ENCODE assay signal across 17 cellular contexts in genomic region chr10:77977016-77977415, GRCh38. TPM values are rescaled to one million over a fixed set of nuclear protein-coding genes. Genes with fewer than 3 reads are reported as not detected.
DNase-seq lines count a peak whose midpoint lies in the region; ATAC-seq and TF ChIP-seq lines count a peak whose summit lies in the region.
"Had no signal": no experiment of that assay in that cellular context is flagged by ENCODE, and none has a peak within 500 bp of the region (broad histone marks: within the 10 kb centered on the region; RNA-seq: fewer than 3 reads in every experiment).

No MANE protein-coding gene starts in this region.

- H2AK5ac ChIP-seq in H9 (ENCODE audit: insufficient read length, low read length): no peak overlapping the region

- H3K23ac ChIP-seq in H9 (ENCODE audit: insufficient read length, low read depth, low read length): no peak overlapping the region

- no peaks in the 10 kb centered on the region for H3K23me2 ChIP-seq in H9 (ENCODE audit: insufficient read length, low read depth, low read length, poor library complexity, severe bottlenecking)

- no peak overlapping the region for H4K5ac ChIP-seq in H9 (ENCODE audit: insufficient read length, low read depth, low read length)

- H3K9ac ChIP-seq in H9 (ENCODE audit: extremely low read depth, insufficient read length, low read length): no peak overlapping the region
- H3K9ac ChIP-seq: BLaER1 treated with 17β-estradiol and CSF1 and Interleukin-3, amounts not matched to agents 10 nM and 100 nM had no signal

- H3K79me1 ChIP-seq in H9 (ENCODE audit: insufficient read depth, low read depth, low read length, poor library complexity, severe bottlenecking): no peaks in the 10 kb centered on the region

- DNase-seq in H9: no peak
- DNase-seq in central memory CD8-positive, alpha-beta T cell (ENCODE audit: low spot score in 2 of 2): no peak
- DNase-seq in mesenteric fat pad (ENCODE audit: low spot score): peak; percentile 37
- peak; percentile 54 for DNase-seq in sigmoid colon
- no peak for DNase-seq in islet precursor cell
- DNase-seq in activated naive CD4-positive, alpha-beta T cell treated with Interleukin-2 at 50 U/mL for 16 hours: no peak
- DNase-seq in tibial nerve (ENCODE audit: low spot score in 2 of 2): no peak
- DNase-seq: Calu3; CD8-positive, alpha-beta T cell; DMS79 treated with DMSO at 0.1 percent for 48 hours; GF-D8; HFFc6 had no signal

- peak overlapping the region in 2 of 3 experiments; percentile 31 to 71; a peak in 2 of 7 replicates for H3K27ac Mint-ChIP-seq in H9
- peak overlapping the region; percentile 41 for H3K27ac Mint-ChIP-seq in central memory CD8-positive, alpha-beta T cell (ENCODE audit: low read depth)
- H3K27ac Mint-ChIP-seq: B cell; CD8-positive, alpha-beta T cell; GM23338; HFFc6 had no signal

- no peak overlapping the region for H2BK120ac ChIP-seq in H9 (ENCODE audit: low read depth, low read length, poor library complexity, severe bottlenecking)

- H3K4ac ChIP-seq in H9 (ENCODE audit: low read depth, low read length): no peak overlapping the region

- H2BK12ac ChIP-seq in H9 (ENCODE audit: insufficient read length, low read depth, low read length): no peak overlapping the region

- H3K36me3 Mint-ChIP-seq in H9 (ENCODE audit: insufficient read depth in 1 of 3, low read depth in 3 of 3): peaks cover 33 to 55% (median 53%) of the 10 kb centered on the region in 3 experiments; a peak in 6 of 7 replicates
- H3K36me3 Mint-ChIP-seq in central memory CD8-positive, alpha-beta T cell (ENCODE audit: insufficient read depth): peaks cover 39% of the 10 kb centered on the region

- peaks cover 7 to 9% of the 10 kb centered on the region in 2 experiments for H3K4me1 Mint-ChIP-seq in H9
- H3K4me1 Mint-ChIP-seq in central memory CD8-positive, alpha-beta T cell: no peaks in the 10 kb centered on the region
- H3K4me1 Mint-ChIP-seq: B cell had no signal

- H4K8ac ChIP-seq in H9 (replicated peaks; ENCODE audit: insufficient read length, low read depth, low read length): no peak overlapping the region

- no peak overlapping the region for H2BK20ac ChIP-seq in H9 (ENCODE audit: low read depth, low read length, poor library complexity, severe bottlenecking)

- H3T11ph ChIP-seq in H9 (ENCODE audit: low read length): no peak overlapping the region

- H3K36me3 ChIP-seq in sigmoid colon (peaks cover 21 to 54% (median 38%) of the 10 kb centered on the region in 4 donors), tibial nerve (peaks cover 2 to 74% (median 19%) of the 10 kb centered on the region in 3 donors)

- TF ChIP-seq POLR2A in sigmoid colon (IDR thresholded peaks at IDR 0.05) (no peak), tibial nerve (IDR thresholded peaks at IDR 0.05) (no peak)

- no peak overlapping the region for H3K18ac ChIP-seq in H9 (ENCODE audit: insufficient read length, low read depth, low read length)

- no peaks in the 10 kb centered on the region for H3K4me1 ChIP-seq in H9 (ENCODE audit: insufficient read depth, low read length)
- peaks cover 0 to 32% (median 25%) of the 10 kb centered on the region in 4 donors for H3K4me1 ChIP-seq in sigmoid colon
- no peaks in the 10 kb centered on the region for H3K4me1 ChIP-seq in tibial nerve
- H3K4me1 ChIP-seq: BLaER1 treated with 17β-estradiol and CSF1 and Interleukin-3, amounts not matched to agents 10 nM and 100 nM had no signal

- H3K27me3 ChIP-seq in H9 (ENCODE audit: insufficient read depth, low read length): no peaks in the 10 kb centered on the region
- H3K27me3 ChIP-seq in sigmoid colon: no peaks in the 10 kb centered on the region
- H3K27me3 ChIP-seq in tibial nerve: no peaks in the 10 kb centered on the region
- H3K27me3 ChIP-seq: BLaER1 treated with 17β-estradiol and CSF1 and Interleukin-3, amounts not matched to agents 10 nM and 100 nM had no signal

- no peak overlapping the region for H3K14ac ChIP-seq in H9 (ENCODE audit: insufficient read depth, low read length)

- TF ChIP-seq EP300 in sigmoid colon (IDR thresholded peaks at IDR 0.05): no peak
- TF ChIP-seq EP300 in tibial nerve (IDR thresholded peaks at IDR 0.05): no peak

- no peak overlapping the region for H2BK15ac ChIP-seq in H9 (ENCODE audit: low read depth, low read length)

- no peak overlapping the region for H3K27ac ChIP-seq in H9 (ENCODE audit: insufficient read length, low read depth, low read length)
- H3K27ac ChIP-seq in sigmoid colon: peak overlapping the region in 2 of 4 donors; percentile 18 to 93
- no peak overlapping the region for H3K27ac ChIP-seq in tibial nerve
- H3K27ac ChIP-seq: BLaER1 treated with 17β-estradiol and CSF1 and Interleukin-3, amounts not matched to agents 10 nM and 100 nM had no signal

- H4K20me1 ChIP-seq in H9 (ENCODE audit: control insufficient read depth, insufficient read depth, insufficient read length): no peaks in the 10 kb centered on the region

- H3K4me3 Mint-ChIP-seq in H9: no peak overlapping the region
- H3K4me3 Mint-ChIP-seq in central memory CD8-positive, alpha-beta T cell: no peak overlapping the region
- H3K4me3 Mint-ChIP-seq: B cell; CD8-positive, alpha-beta T cell; GM23338; HFFc6 had no signal

- H2BK5ac ChIP-seq in H9 (ENCODE audit: insufficient read length, low read length): no peak overlapping the region

- H2AFZ ChIP-seq in H9 (ENCODE audit: low read length): no peak overlapping the region
- H2AFZ ChIP-seq: GM23338 had no signal

- no peaks in the 10 kb centered on the region for H3K79me2 ChIP-seq in H9 (ENCODE audit: insufficient read depth, low read length)

- no peaks in the 10 kb centered on the region for H3K9me3 Mint-ChIP-seq in H9
- H3K9me3 Mint-ChIP-seq in central memory CD8-positive, alpha-beta T cell: no peaks in the 10 kb centered on the region
- H3K9me3 Mint-ChIP-seq: CD8-positive, alpha-beta T cell; GM23338; HFFc6 had no signal

- no peak overlapping the region for H3K4me2 ChIP-seq in H9 (ENCODE audit: insufficient read depth, insufficient read length, low read length)
- H3K4me2 ChIP-seq: BLaER1 treated with 17β-estradiol and CSF1 and Interleukin-3, amounts not matched to agents 10 nM and 100 nM; GM23338 had no signal

- no peaks in the 10 kb centered on the region for H3K27me3 Mint-ChIP-seq in H9 (ENCODE audit: low read depth)
- no peaks in the 10 kb centered on the region for H3K27me3 Mint-ChIP-seq in central memory CD8-positive, alpha-beta T cell
- H3K27me3 Mint-ChIP-seq: B cell had no signal

- ATAC-seq in central memory CD8-positive, alpha-beta T cell (replicated peaks; ENCODE audit: extremely low read depth, poor library complexity, severe bottlenecking): no peak
- ATAC-seq: CD8-positive, alpha-beta T cell; GM23338; HCT116; HepG2 had no signal

- no peaks in the 10 kb centered on the region for H3K9me3 ChIP-seq in H9 (ENCODE audit: control insufficient read depth, low read depth, low read length)
- H3K9me3 ChIP-seq in sigmoid colon: no peaks in the 10 kb centered on the region
- no peaks in the 10 kb centered on the region for H3K9me3 ChIP-seq in tibial nerve
- H3K9me3 ChIP-seq: BLaER1 treated with 17β-estradiol and CSF1 and Interleukin-3, amounts not matched to agents 10 nM and 100 nM had no signal

- H4K91ac ChIP-seq in H9 (ENCODE audit: insufficient read length, low read depth, low read length): no peak overlapping the region

- no peak overlapping the region for H3K4me3 ChIP-seq in sigmoid colon
- no peak overlapping the region for H3K4me3 ChIP-seq in tibial nerve
- H3K4me3 ChIP-seq: BLaER1 treated with 17β-estradiol and CSF1 and Interleukin-3, amounts not matched to agents 10 nM and 100 nM; GM23338 had no signal

- H3K56ac ChIP-seq in H9 (ENCODE audit: insufficient read length, low read depth, low read length): no peak overlapping the region

- intact Hi-C loops in sigmoid colon (cut with DNase I): loop anchor here (10.0 kb wide), 1 partner anchor 102 kb away; no protein-coding TSS in a partner anchor

- no peak for TF ChIP-seq CTCF in H9 (conservative IDR thresholded peaks at IDR 0.05)
- no peak for TF ChIP-seq CTCF in sigmoid colon (IDR thresholded peaks at IDR 0.05)
- no peak for TF ChIP-seq CTCF in tibial nerve (IDR thresholded peaks at IDR 0.05)

- no CpG with 5 or more reads among the region's 7 CpGs for WGBS in H9 (ENCODE audit: extremely low coverage, insufficient read length, low lambda C conversion rate)
- 90% methylated on average over 7 of the region's 7 CpGs for WGBS in sigmoid colon, 2 donors
- 85 to 94% methylated on average over 5 to 7 of the region's 7 CpGs for WGBS in tibial nerve, 2 donors

RNA-seq across cellular contexts. Expression of gene DLG5, which starts 50.5 kb away (rescaled TPM):
- total RNA-seq in H9 (2021) (67.2 and 67.4 TPM in 2 replicates), mesenteric fat pad (30.6 TPM), sigmoid colon (10 to 100 TPM; 41.0 to 78.1 (median 49.4) TPM), tibial nerve (10 to 100 TPM; 33.0 to 47.7 (median 40.8) TPM)
- 10 to 100 TPM in 1 of 3 donors, 1 to 10 TPM in 2; 6.0 to 20.3 (median 7.2) TPM for polyA plus RNA-seq in sigmoid colon

RNA-seq across cellular contexts. Expression of gene POLR3A, which starts 52.3 kb away (rescaled TPM):
- 37.6 and 38.0 TPM in 2 replicates for total RNA-seq in H9 (2021)
- total RNA-seq in mesenteric fat pad: 12.0 TPM
- total RNA-seq in sigmoid colon: 10 to 100 TPM in 2 of 4 donors, 1 to 10 TPM in 2; 9.6 to 13.0 (median 11.0) TPM
- polyA plus RNA-seq in sigmoid colon: 1 to 10 TPM; 1.6 to 7.7 (median 2.4) TPM
- 10 to 100 TPM; 10.2 to 16.8 (median 11.4) TPM for total RNA-seq in tibial nerve

RNA-seq across cellular contexts. Expression of gene RPS24, which starts 56.6 kb away (rescaled TPM):
- 1,949 and 1,966 TPM in 2 replicates for total RNA-seq in H9 (2021)
- total RNA-seq in mesenteric fat pad: 1,050 TPM
- 1,000 to 10,000 TPM; 2,487 to 3,724 (median 3,119) TPM for total RNA-seq in sigmoid colon
- polyA plus RNA-seq in sigmoid colon: 1,000 to 10,000 TPM; 5,419 to 7,696 (median 5,671) TPM
- total RNA-seq in tibial nerve: 1,000 to 10,000 TPM; 1,426 to 2,100 (median 1,895) TPM

Comparison
In these comparisons a context has a peak if more than half of its experiments do, and no peak if none do; other contexts are left out.
1. DNase-seq: peak in mesenteric fat pad (single experiment) and sigmoid colon (single experiment); none in H9 (single experiment), central memory CD8-positive, alpha-beta T cell (0 of 2), islet precursor cell (single experiment), activated naive CD4-positive, alpha-beta T cell treated with Interleukin-2 at 50 U/mL for 16 hours (single experiment) and tibial nerve (0 of 2).